In the genomic region with DNA sequence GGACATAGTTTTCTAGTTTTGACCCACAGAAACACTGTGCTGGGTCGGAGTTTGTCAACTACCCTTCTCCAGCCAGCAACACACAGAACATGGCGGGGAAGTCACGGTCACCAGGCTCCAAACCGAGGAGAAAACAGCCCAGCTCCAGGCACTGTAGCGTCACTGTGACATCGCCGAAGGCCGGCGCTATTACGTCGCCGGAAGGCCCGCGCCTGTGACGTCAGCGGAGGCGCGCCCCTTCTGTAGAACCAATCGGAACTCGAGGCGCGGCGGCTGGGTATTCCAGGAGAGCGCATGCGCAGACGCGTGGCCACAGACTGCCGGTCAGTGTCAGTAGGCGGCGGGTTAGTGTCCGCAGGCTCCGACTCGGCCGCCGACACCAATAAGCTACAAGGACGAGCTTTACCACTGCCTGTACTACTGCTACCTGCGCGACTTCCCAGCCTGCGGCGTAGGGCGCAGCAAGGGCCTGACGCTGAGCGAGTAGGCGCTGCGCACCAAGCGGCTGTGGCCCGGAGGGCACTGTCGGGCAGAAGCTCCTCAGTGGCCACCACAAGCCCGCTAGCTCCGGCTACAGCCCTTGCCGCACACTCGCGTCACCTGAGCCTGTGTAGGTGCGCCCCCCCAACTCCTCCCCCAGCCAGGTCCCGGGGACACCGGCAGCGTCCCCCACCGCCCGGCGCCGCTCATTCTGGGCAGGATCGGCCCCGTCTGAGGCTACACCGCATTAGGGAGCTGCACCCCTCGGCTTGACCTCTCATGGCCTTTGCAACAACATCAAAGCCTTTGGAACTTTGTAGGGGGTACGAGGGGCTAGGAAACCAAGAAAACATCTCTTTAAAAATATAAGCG, we compare ENCODE assay signal across 1 cellular context.
TF ChIP-seq lines count a peak whose summit lies in the region.

No MANE protein-coding gene starts in this region.

TF ChIP-seq in HepG2, 621 proteins besides CTCF, POLR2A, EP300 and RAD21 (continued from another document and continues in another):
- TF ChIP-seq KLF6 (CRISPR knock-in tag; IDR thresholded peaks at IDR 0.05), result peak; percentile 41; the same call in 1 of the 2 replicates
- TF ChIP-seq, protein P1, sequence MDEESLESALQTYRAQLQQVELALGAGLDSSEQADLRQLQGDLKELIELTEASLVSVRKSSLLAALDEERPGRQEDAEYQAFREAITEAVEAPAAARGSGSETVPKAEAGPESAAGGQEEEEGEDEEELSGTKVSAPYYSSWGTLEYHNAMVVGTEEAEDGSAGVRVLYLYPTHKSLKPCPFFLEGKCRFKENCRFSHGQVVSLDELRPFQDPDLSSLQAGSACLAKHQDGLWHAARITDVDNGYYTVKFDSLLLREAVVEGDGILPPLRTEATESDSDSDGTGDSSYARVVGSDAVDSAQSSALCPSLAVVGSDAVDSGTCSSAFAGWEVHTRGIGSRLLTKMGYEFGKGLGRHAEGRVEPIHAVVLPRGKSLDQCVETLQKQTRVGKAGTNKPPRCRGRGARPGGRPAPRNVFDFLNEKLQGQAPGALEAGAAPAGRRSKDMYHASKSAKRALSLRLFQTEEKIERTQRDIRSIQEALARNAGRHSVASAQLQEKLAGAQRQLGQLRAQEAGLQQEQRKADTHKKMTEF (CRISPR knock-in tag; IDR thresholded peaks at IDR 0.05), result peak; percentile 81
- TF ChIP-seq MIER2 (CRISPR knock-in tag; IDR thresholded peaks at IDR 0.05), result no peak
- 0 out of 2 replicates have a peak, but pooled peaks have one; percentile 41 for TF ChIP-seq SAFB2 (CRISPR knock-in tag; IDR thresholded peaks at IDR 0.05; ENCODE audit: borderline replicate concordance, low read depth)
- no peak for TF ChIP-seq NFIB (CRISPR knock-in tag; IDR thresholded peaks at IDR 0.05; ENCODE audit: borderline replicate concordance)
- TF ChIP-seq, protein P2, sequence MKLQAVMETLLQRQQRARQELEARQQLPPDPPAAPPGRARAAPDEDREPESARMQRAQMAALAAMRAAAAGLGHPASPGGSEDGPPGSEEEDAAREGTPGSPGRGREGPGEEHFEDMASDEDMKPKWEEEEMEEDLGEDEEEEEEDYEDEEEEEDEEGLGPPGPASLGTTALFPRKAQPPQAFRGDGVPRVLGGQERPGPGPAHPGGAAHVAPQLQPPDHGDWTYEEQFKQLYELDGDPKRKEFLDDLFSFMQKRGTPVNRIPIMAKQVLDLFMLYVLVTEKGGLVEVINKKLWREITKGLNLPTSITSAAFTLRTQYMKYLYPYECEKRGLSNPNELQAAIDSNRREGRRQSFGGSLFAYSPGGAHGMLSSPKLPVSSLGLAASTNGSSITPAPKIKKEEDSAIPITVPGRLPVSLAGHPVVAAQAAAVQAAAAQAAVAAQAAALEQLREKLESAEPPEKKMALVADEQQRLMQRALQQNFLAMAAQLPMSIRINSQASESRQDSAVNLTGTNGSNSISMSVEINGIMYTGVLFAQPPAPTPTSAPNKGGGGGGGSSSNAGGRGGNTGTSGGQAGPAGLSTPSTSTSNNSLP (IDR thresholded peaks at IDR 0.05; ENCODE audit: low read depth, low read length), result no peak
- TF ChIP-seq, protein P3, sequence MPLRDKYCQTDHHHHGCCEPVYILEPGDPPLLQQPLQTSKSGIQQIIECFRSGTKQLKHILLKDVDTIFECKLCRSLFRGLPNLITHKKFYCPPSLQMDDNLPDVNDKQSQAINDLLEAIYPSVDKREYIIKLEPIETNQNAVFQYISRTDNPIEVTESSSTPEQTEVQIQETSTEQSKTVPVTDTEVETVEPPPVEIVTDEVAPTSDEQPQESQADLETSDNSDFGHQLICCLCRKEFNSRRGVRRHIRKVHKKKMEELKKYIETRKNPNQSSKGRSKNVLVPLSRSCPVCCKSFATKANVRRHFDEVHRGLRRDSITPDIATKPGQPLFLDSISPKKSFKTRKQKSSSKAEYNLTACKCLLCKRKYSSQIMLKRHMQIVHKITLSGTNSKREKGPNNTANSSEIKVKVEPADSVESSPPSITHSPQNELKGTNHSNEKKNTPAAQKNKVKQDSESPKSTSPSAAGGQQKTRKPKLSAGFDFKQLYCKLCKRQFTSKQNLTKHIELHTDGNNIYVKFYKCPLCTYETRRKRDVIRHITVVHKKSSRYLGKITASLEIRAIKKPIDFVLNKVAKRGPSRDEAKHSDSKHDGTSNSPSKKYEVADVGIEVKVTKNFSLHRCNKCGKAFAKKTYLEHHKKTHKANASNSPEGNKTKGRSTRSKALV (CRISPR knock-in tag; IDR thresholded peaks at IDR 0.05), result peak; percentile 61; the same call in 1 of the 2 replicates
- TF ChIP-seq, protein P4, sequence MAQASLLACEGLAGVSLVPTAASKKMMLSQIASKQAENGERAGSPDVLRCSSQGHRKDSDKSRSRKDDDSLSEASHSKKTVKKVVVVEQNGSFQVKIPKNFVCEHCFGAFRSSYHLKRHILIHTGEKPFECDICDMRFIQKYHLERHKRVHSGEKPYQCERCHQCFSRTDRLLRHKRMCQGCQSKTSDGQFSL (CRISPR knock-in tag; IDR thresholded peaks at IDR 0.05), result peak; percentile 77
- TF ChIP-seq, protein P5, sequence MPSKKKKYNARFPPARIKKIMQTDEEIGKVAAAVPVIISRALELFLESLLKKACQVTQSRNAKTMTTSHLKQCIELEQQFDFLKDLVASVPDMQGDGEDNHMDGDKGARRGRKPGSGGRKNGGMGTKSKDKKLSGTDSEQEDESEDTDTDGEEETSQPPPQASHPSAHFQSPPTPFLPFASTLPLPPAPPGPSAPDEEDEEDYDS (CRISPR knock-in tag; IDR thresholded peaks at IDR 0.05), result peak; percentile 73
- TF ChIP-seq HOXA3 (CRISPR knock-in tag; IDR thresholded peaks at IDR 0.05), result peak; percentile 100
- TF ChIP-seq CBFB (CRISPR knock-in tag; IDR thresholded peaks at IDR 0.05), result peak; percentile 78; the same call in 1 of the 2 replicates
- TF ChIP-seq FOXC1 (CRISPR knock-in tag; IDR thresholded peaks at IDR 0.05; ENCODE audit: borderline replicate concordance), result no peak; the same call in 1 of the 2 replicates
- TF ChIP-seq CENPX (CRISPR knock-in tag; IDR thresholded peaks at IDR 0.05), result no peak
- no peak for TF ChIP-seq AKAP8 (CRISPR knock-in tag; IDR thresholded peaks at IDR 0.05)
- TF ChIP-seq U2AF1 (optimal IDR thresholded peaks at IDR 0.05; ENCODE audit: low read depth, low read length), result no peak
- peak; percentile 82 for TF ChIP-seq TBX2 (CRISPR knock-in tag; IDR thresholded peaks at IDR 0.05; ENCODE audit: borderline replicate concordance)
- TF ChIP-seq RORA (CRISPR knock-in tag; IDR thresholded peaks at IDR 0.05), result no peak
- peak; percentile 78 for TF ChIP-seq REPIN1 (CRISPR knock-in tag; IDR thresholded peaks at IDR 0.05; ENCODE audit: borderline replicate concordance, low read depth)
- TF ChIP-seq ZNF230 (CRISPR knock-in tag; IDR thresholded peaks at IDR 0.05), result peak; percentile 93; the same call in 1 of the 2 replicates
- TF ChIP-seq ZNF333 (CRISPR knock-in tag; IDR thresholded peaks at IDR 0.05; ENCODE audit: borderline replicate concordance), result 0 out of 2 replicates have a peak, but pooled peaks have one; percentile 34
- TF ChIP-seq NONO (IDR thresholded peaks at IDR 0.05), result no peak
- peak; percentile 55; the same call in 1 of the 2 replicates for TF ChIP-seq NONO (CRISPR knock-in tag; conservative IDR thresholded peaks at IDR 0.05)
- TF ChIP-seq, protein P6, sequence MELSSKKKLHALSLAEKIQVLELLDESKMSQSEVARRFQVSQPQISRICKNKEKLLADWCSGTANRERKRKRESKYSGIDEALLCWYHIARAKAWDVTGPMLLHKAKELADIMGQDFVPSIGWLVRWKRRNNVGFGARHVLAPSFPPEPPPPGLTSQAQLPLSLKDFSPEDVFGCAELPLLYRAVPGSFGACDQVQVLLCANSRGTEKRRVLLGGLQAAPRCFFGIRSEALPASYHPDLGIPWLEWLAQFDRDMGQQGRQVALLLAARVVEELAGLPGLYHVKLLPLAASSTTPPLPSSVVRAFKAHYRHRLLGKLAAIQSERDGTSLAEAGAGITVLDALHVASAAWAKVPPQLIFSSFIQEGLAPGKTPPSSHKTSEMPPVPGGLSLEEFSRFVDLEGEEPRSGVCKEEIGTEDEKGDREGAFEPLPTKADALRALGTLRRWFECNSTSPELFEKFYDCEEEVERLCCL (CRISPR knock-in tag; IDR thresholded peaks at IDR 0.05; ENCODE audit: borderline replicate concordance), result no peak
- TF ChIP-seq MYNN (CRISPR knock-in tag; IDR thresholded peaks at IDR 0.05; ENCODE audit: low read depth), result no peak
- TF ChIP-seq KMT2B (CRISPR knock-in tag; IDR thresholded peaks at IDR 0.05), result no peak
- TF ChIP-seq ARNT2 (CRISPR knock-in tag; IDR thresholded peaks at IDR 0.05; ENCODE audit: low read depth), result peak; percentile 65; the same call in 1 of the 2 replicates
- peak; percentile 79 for TF ChIP-seq ETV5 (CRISPR knock-in tag; IDR thresholded peaks at IDR 0.05; ENCODE audit: borderline replicate concordance)
- peak; percentile 74; the same call in 1 of the 2 replicates for TF ChIP-seq YEATS2 (CRISPR knock-in tag; IDR thresholded peaks at IDR 0.05; ENCODE audit: borderline replicate concordance)
- no peak for TF ChIP-seq ZNF737 (CRISPR knock-in tag; IDR thresholded peaks at IDR 0.05; ENCODE audit: borderline replicate concordance)
- TF ChIP-seq FOXK1 (CRISPR knock-in tag; IDR thresholded peaks at IDR 0.05; ENCODE audit: borderline replicate concordance, low read depth), result no peak
- TF ChIP-seq ZNF263 (CRISPR knock-in tag; IDR thresholded peaks at IDR 0.05), result 0 out of 2 replicates have a peak, but pooled peaks have one; percentile 54
- TF ChIP-seq ZNF839 (CRISPR knock-in tag; IDR thresholded peaks at IDR 0.05; ENCODE audit: borderline replicate concordance), result 0 out of 2 replicates have a peak, but pooled peaks have one; percentile 26
- TF ChIP-seq TOE1 (CRISPR knock-in tag; IDR thresholded peaks at IDR 0.05), result no peak
- no peak for TF ChIP-seq CEBPB (IDR thresholded peaks at IDR 0.05; ENCODE audit: borderline replicate concordance, low read depth, low read length)
- TF ChIP-seq TOPORS (CRISPR knock-in tag; IDR thresholded peaks at IDR 0.05), result peak; percentile 78; the same call in 1 of the 2 replicates
- no peak for TF ChIP-seq TBX3 (IDR thresholded peaks at IDR 0.05; ENCODE audit: borderline replicate concordance)
- TF ChIP-seq, protein P7, sequence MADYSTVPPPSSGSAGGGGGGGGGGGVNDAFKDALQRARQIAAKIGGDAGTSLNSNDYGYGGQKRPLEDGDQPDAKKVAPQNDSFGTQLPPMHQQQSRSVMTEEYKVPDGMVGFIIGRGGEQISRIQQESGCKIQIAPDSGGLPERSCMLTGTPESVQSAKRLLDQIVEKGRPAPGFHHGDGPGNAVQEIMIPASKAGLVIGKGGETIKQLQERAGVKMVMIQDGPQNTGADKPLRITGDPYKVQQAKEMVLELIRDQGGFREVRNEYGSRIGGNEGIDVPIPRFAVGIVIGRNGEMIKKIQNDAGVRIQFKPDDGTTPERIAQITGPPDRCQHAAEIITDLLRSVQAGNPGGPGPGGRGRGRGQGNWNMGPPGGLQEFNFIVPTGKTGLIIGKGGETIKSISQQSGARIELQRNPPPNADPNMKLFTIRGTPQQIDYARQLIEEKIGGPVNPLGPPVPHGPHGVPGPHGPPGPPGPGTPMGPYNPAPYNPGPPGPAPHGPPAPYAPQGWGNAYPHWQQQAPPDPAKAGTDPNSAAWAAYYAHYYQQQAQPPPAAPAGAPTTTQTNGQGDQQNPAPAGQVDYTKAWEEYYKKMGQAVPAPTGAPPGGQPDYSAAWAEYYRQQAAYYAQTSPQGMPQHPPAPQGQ (CRISPR knock-in tag; IDR thresholded peaks at IDR 0.05; ENCODE audit: borderline replicate concordance), result no peak
- peak; percentile 70 for TF ChIP-seq ZNF143 (CRISPR knock-in tag; IDR thresholded peaks at IDR 0.05)
- TF ChIP-seq ZIK1 (CRISPR knock-in tag; IDR thresholded peaks at IDR 0.05; ENCODE audit: borderline replicate concordance, low read depth), result peak; percentile 50; the same call in 1 of the 2 replicates
- no peak for TF ChIP-seq PRPF4 (IDR thresholded peaks at IDR 0.05; ENCODE audit: low read depth, low read length, poor library complexity, severe bottlenecking)
- TF ChIP-seq ZNF292 (CRISPR knock-in tag; IDR thresholded peaks at IDR 0.05; ENCODE audit: borderline replicate concordance, low read depth), result peak; percentile 65; the same call in 1 of the 2 replicates
- TF ChIP-seq ZNF180 (CRISPR knock-in tag; IDR thresholded peaks at IDR 0.05; ENCODE audit: borderline replicate concordance, low read depth), result no peak
- TF ChIP-seq, protein P8, sequence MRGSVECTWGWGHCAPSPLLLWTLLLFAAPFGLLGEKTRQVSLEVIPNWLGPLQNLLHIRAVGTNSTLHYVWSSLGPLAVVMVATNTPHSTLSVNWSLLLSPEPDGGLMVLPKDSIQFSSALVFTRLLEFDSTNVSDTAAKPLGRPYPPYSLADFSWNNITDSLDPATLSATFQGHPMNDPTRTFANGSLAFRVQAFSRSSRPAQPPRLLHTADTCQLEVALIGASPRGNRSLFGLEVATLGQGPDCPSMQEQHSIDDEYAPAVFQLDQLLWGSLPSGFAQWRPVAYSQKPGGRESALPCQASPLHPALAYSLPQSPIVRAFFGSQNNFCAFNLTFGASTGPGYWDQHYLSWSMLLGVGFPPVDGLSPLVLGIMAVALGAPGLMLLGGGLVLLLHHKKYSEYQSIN (CRISPR knock-in tag; IDR thresholded peaks at IDR 0.05; ENCODE audit: borderline replicate concordance), result no peak
- TF ChIP-seq HIVEP1 (CRISPR knock-in tag; IDR thresholded peaks at IDR 0.05), result peak; percentile 45; the same call in 1 of the 2 replicates
- 0 out of 2 replicates have a peak, but pooled peaks have one; percentile 47 for TF ChIP-seq ZNF557 (CRISPR knock-in tag; IDR thresholded peaks at IDR 0.05)
- TF ChIP-seq, protein P9, sequence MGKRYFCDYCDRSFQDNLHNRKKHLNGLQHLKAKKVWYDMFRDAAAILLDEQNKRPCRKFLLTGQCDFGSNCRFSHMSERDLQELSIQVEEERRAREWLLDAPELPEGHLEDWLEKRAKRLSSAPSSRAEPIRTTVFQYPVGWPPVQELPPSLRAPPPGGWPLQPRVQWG (CRISPR knock-in tag; IDR thresholded peaks at IDR 0.05; ENCODE audit: borderline replicate concordance, low read depth), result no peak
- peak; percentile 79; the same call in 1 of the 2 replicates for TF ChIP-seq ZNF256 (CRISPR knock-in tag; conservative IDR thresholded peaks at IDR 0.05)
- peak; percentile 54; the same call in 1 of the 2 replicates for TF ChIP-seq ONECUT2 (CRISPR knock-in tag; IDR thresholded peaks at IDR 0.05)
- peak; percentile 64; the same call in 1 of the 2 replicates for TF ChIP-seq ZNF331 (CRISPR knock-in tag; IDR thresholded peaks at IDR 0.05)
- TF ChIP-seq ZNF12 (CRISPR knock-in tag; IDR thresholded peaks at IDR 0.05), result no peak
- TF ChIP-seq ZNF619 (CRISPR knock-in tag; IDR thresholded peaks at IDR 0.05), result 0 out of 2 replicates have a peak, but pooled peaks have one; percentile 68
- TF ChIP-seq, protein P10, sequence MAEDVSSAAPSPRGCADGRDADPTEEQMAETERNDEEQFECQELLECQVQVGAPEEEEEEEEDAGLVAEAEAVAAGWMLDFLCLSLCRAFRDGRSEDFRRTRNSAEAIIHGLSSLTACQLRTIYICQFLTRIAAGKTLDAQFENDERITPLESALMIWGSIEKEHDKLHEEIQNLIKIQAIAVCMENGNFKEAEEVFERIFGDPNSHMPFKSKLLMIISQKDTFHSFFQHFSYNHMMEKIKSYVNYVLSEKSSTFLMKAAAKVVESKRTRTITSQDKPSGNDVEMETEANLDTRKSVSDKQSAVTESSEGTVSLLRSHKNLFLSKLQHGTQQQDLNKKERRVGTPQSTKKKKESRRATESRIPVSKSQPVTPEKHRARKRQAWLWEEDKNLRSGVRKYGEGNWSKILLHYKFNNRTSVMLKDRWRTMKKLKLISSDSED (CRISPR knock-in tag; IDR thresholded peaks at IDR 0.05), result no peak
- no peak for TF ChIP-seq RARG (CRISPR knock-in tag; IDR thresholded peaks at IDR 0.05; ENCODE audit: low read depth)
- no peak for TF ChIP-seq ELF3 (CRISPR knock-in tag; IDR thresholded peaks at IDR 0.05)
- no peak for TF ChIP-seq IKZF4 (CRISPR knock-in tag; IDR thresholded peaks at IDR 0.05; ENCODE audit: borderline replicate concordance, low read depth, not compliant biosample characterization)
- no peak for TF ChIP-seq SOX6 (IDR thresholded peaks at IDR 0.05)
- TF ChIP-seq SOX6 (CRISPR knock-in tag; IDR thresholded peaks at IDR 0.05), result peak; percentile 53; the same call in 1 of the 2 replicates
